ENCODE assay signal across 1 cellular context in genomic region chr10:43264987-43265798, GRCh38.
TF ChIP-seq lines count a peak whose summit lies in the region.

No MANE protein-coding gene starts in this region.

TF ChIP-seq in HEK293, 187 proteins besides CTCF, POLR2A, EP300 and RAD21 (continued from another document):
- TF ChIP-seq REST (tag by site-specific recombination; IDR thresholded peaks at IDR 0.05) (0 out of 2 replicates have a peak, but pooled peaks have one; percentile 30), PRDM1 (tag by site-specific recombination; IDR thresholded peaks at IDR 0.05) (no peak), ZNF26 (tag by site-specific recombination; IDR thresholded peaks at IDR 0.05) (no peak), ZNF830 (tag by site-specific recombination; IDR thresholded peaks at IDR 0.05; ENCODE audit: low read depth) (no peak), ZNF146 (tag by site-specific recombination; IDR thresholded peaks at IDR 0.05) (no peak)
